ENCODE assay signal across 9 cellular contexts in genomic region chr18:48037481-48038271, GRCh38.
DNase-seq lines count a peak whose midpoint lies in the region; ATAC-seq and TF ChIP-seq lines count a peak whose summit lies in the region.
"Had no signal": no experiment of that assay in that cellular context is flagged by ENCODE, and none has a peak within 500 bp of the region (broad histone marks: within the 10 kb centered on the region; RNA-seq: fewer than 3 reads in every experiment).

No MANE protein-coding gene starts in this region.

- H3K9me3 ChIP-seq in NT2/D1 (ENCODE audit: insufficient read depth, low read length) = no peaks in the 10 kb centered on the region
- no peaks in the 10 kb centered on the region for H3K9me3 ChIP-seq in parathyroid adenoma (ENCODE audit: control insufficient read depth, low read length)
- H3K9me3 ChIP-seq in Caco-2 = no peaks in the 10 kb centered on the region

- ATAC-seq in activated T-cell treated with anti-CD3 and anti-CD28 coated beads, Interleukin-2, amount 50 U/mL, for 4 hours = no peak
- no peak for ATAC-seq in GM21529 (IDR thresholded peaks at IDR 0.05; ENCODE audit: unreplicated experiment)

- DNase-seq in DMS79 treated with DMSO at 0.1 percent for 48 hours (lab: John Stamatoyannopoulos, UW) (peak; percentile 6), DMS79 (lab: John Stamatoyannopoulos, UW) (no peak), NT2/D1 (ENCODE audit: low read depth, low spot score) (no peak), epithelial cell of proximal tubule (ENCODE audit: low read depth) (no peak), Caco-2 (no peak)
- no peak for DNase-seq in activated T-cell treated with anti-CD3 and anti-CD28 coated beads, Interleukin-2, amount 50 U/mL, for 4 hours

- no peaks in the 10 kb centered on the region for H3K9me3 Mint-ChIP-seq in Caco-2 (ENCODE audit: unreplicated experiment)
- H3K9me3 Mint-ChIP-seq in activated T-cell treated with anti-CD3 and anti-CD28 coated beads, Interleukin-2, amount 50 U/mL, for 4 hours = no peaks in the 10 kb centered on the region
- H3K9me3 Mint-ChIP-seq: T-helper 1 cell treated with Interleukin-12 subunit alpha and Interleukin-12 subunit beta and Interleukin-4 antibody, amounts not matched to agents 30 μg/mL and 1 μg/mL, for 36 hours had no signal

- H3K4me1 Mint-ChIP-seq in Caco-2 (ENCODE audit: low read depth, unreplicated experiment) = no peaks in the 10 kb centered on the region
- no peaks in the 10 kb centered on the region for H3K4me1 Mint-ChIP-seq in activated T-cell treated with anti-CD3 and anti-CD28 coated beads, Interleukin-2, amount 50 U/mL, for 4 hours (ENCODE audit: low read depth)

- H3K36me3 Mint-ChIP-seq in Caco-2 (ENCODE audit: insufficient read depth, unreplicated experiment) = no peaks in the 10 kb centered on the region
- no peaks in the 10 kb centered on the region for H3K36me3 Mint-ChIP-seq in activated T-cell treated with anti-CD3 and anti-CD28 coated beads, Interleukin-2, amount 50 U/mL, for 4 hours (ENCODE audit: insufficient read depth)

- POLR2A ChIA-PET in Caco-2 (lab: Charles Lee) = no interaction called here

- no peak overlapping the region for H3K27ac ChIP-seq in parathyroid adenoma

- H3K36me3 ChIP-seq in NT2/D1 (ENCODE audit: insufficient read depth, insufficient read length, low read length) (no peaks in the 10 kb centered on the region), parathyroid adenoma (ENCODE audit: control insufficient read depth, insufficient read depth, low read length) (no peaks in the 10 kb centered on the region), Caco-2 (ENCODE audit: control insufficient read depth, insufficient read depth, low read length) (no peaks in the 10 kb centered on the region)

- H3K4me3 ChIP-seq in NT2/D1 (ENCODE audit: insufficient read length, low read depth) (no peak overlapping the region), epithelial cell of proximal tubule (ENCODE audit: low read depth, low read length) (no peak overlapping the region), parathyroid adenoma (ENCODE audit: low read depth, low read length) (no peak overlapping the region), Caco-2 (ENCODE audit: low read depth, low read length) (no peak overlapping the region)

- CTCF ChIA-PET in Caco-2 (lab: Charles Lee) = interaction anchor here (1.2 kb wide), 1 partner anchor 419 kb away, joined by 6 read pairs; no protein-coding TSS in a partner anchor

- H3K27me3 Mint-ChIP-seq in Caco-2 (ENCODE audit: insufficient read depth, unreplicated experiment) = peaks cover 4% of the 10 kb centered on the region
- peaks cover 1% of the 10 kb centered on the region for H3K27me3 Mint-ChIP-seq in activated T-cell treated with anti-CD3 and anti-CD28 coated beads, Interleukin-2, amount 50 U/mL, for 4 hours (ENCODE audit: low read depth)

- H2AFZ ChIP-seq in parathyroid adenoma = no peak overlapping the region

- peak; percentile 35 for TF ChIP-seq CTCF in epithelial cell of proximal tubule (conservative IDR thresholded peaks at IDR 0.05; ENCODE audit: low read depth, low read length)
- TF ChIP-seq CTCF in parathyroid adenoma (IDR thresholded peaks at IDR 0.05) = peak; percentile 18
- TF ChIP-seq CTCF in Caco-2 (IDR thresholded peaks at IDR 0.05; ENCODE audit: insufficient read depth in 1 of 2, low read depth in 1 of 2, low read length in 1 of 2, severe bottlenecking in 1 of 2, unreplicated experiment in 1 of 2) = no peak

- BruUV-seq in Caco-2 (replicated peaks; lab: Mats Ljungman, UMichigan) = no TSS peak

- H3K27me3 ChIP-seq in NT2/D1 (ENCODE audit: insufficient read depth, insufficient read length) (no peaks in the 10 kb centered on the region), parathyroid adenoma (ENCODE audit: control insufficient read depth, insufficient read depth, low read length) (no peaks in the 10 kb centered on the region), Caco-2 (replicated peaks; ENCODE audit: control insufficient read depth, insufficient read depth, low read length) (no peaks in the 10 kb centered on the region)

- no peak overlapping the region for H3K4me2 ChIP-seq in parathyroid adenoma (ENCODE audit: low read length)

- no peak overlapping the region for H3K27ac Mint-ChIP-seq in Caco-2 (ENCODE audit: unreplicated experiment)
- H3K27ac Mint-ChIP-seq: T-helper 1 cell treated with Interleukin-12 subunit alpha and Interleukin-12 subunit beta and Interleukin-4 antibody, amounts not matched to agents 30 μg/mL and 1 μg/mL, for 36 hours had no signal

- intact Hi-C loops in Caco-2 (cut with micrococcal nuclease; ENCODE audit: unreplicated experiment) = no loop called here

- H3K4me1 ChIP-seq in NT2/D1 (ENCODE audit: insufficient read depth, insufficient read length) (peaks cover 4% of the 10 kb centered on the region), parathyroid adenoma (no peaks in the 10 kb centered on the region), Caco-2 (no peaks in the 10 kb centered on the region)

- no peak overlapping the region for H3K4me3 Mint-ChIP-seq in Caco-2 (ENCODE audit: unreplicated experiment)
- H3K4me3 Mint-ChIP-seq in activated T-cell treated with anti-CD3 and anti-CD28 coated beads, Interleukin-2, amount 50 U/mL, for 4 hours = no peak overlapping the region
- H3K4me3 Mint-ChIP-seq: T-helper 1 cell treated with Interleukin-12 subunit alpha and Interleukin-12 subunit beta and Interleukin-4 antibody, amounts not matched to agents 30 μg/mL and 1 μg/mL, for 36 hours had no signal

- peak overlapping the region; percentile 11 for H3K9ac ChIP-seq in NT2/D1 (ENCODE audit: insufficient read length, low read depth)
- no peak overlapping the region for H3K9ac ChIP-seq in parathyroid adenoma

- H3K79me2 ChIP-seq in parathyroid adenoma = no peaks in the 10 kb centered on the region

Comparison
In these comparisons a context has a peak if more than half of its experiments do, and no peak if none do; other contexts are left out.
1. CTCF ChIP-seq: peak in epithelial cell of proximal tubule (single experiment) and parathyroid adenoma (single experiment); none in Caco-2 (0 of 2).